ENCODE assay signal across 17 cellular contexts in the genomic region with DNA sequence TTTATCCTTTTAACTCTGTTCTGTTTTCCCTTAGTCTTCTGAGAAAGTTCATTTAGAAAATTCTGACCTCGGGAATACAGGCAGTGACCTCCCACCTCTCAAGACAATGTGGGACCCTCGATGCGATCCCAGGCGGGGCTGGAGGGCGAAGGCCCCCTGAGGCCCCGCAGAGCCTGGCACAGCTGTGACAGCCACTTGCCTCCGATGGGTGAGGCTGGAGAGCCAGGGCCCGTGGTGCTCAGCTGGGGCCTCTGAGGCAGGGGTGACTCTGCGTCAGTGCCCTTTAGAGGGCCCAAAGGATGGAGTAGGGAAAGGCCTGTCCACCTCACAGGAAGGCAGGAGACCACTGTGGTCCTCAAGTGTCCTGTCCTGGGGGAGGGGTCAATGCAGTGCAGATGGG. TPM values are rescaled to one million over a fixed set of nuclear protein-coding genes. Genes with fewer than 3 reads are reported as not detected.
DNase-seq lines count a peak whose midpoint lies in the region; ATAC-seq, FAIRE-seq and TF ChIP-seq lines count a peak whose summit lies in the region.
"Had no signal": no experiment of that assay in that cellular context is flagged by ENCODE, and none has a peak within 500 bp of the region (broad histone marks: within the 10 kb centered on the region; RNA-seq: fewer than 3 reads in every experiment).

No MANE protein-coding gene starts in this region.

- no peak overlapping the region for H3K27ac Mint-ChIP-seq in activated T-cell treated with anti-CD3 and anti-CD28 coated beads, Interleukin-2, amount 50 U/mL, for 24 hours
- H3K27ac Mint-ChIP-seq: GM23338 had no signal

- POLR2A ChIA-PET in HepG2 (lab: Yijun Ruan, JAX): no interaction called here

- DNase-seq in Right ventricle myocardium superior (no peak), right atrium auricular region (ENCODE audit: low spot score) (no peak), left ventricle myocardium inferior (no peak), HepG2 (ENCODE audit: low spot score) (no peak), upper lobe of right lung (no peak), NCI-H2171 (lab: John Stamatoyannopoulos, UW) (no peak)
- DNase-seq in activated T-cell treated with anti-CD3 and anti-CD28 coated beads, Interleukin-2, amount 50 U/mL, for 24 hours: no peak
- DNase-seq: 8988T; CD4-positive, alpha-beta memory T cell; DMS79 treated with DMSO at 0.1 percent for 48 hours; GF-D8; HCEC 1CT had no signal

- TF ChIP-seq EP300 in HepG2 (IDR thresholded peaks at IDR 0.05; ENCODE audit: low read depth in 2 of 2, low read length in 2 of 2) (no peak), HepG2 (CRISPR knock-in tag; IDR thresholded peaks at IDR 0.05; ENCODE audit: borderline replicate concordance) (no peak)

- peak; percentile 27 for ATAC-seq in Right ventricle myocardium superior (ENCODE audit: poor library complexity)
- ATAC-seq in HepG2: peak; percentile 36; the same call in 1 of the 3 replicates
- ATAC-seq in upper lobe of right lung: peak; percentile 7
- ATAC-seq: GM23338 had no signal

- H3K4me1 ChIP-seq in right atrium auricular region (peaks cover 0 to 21% of the 10 kb centered on the region in 2 donors), left ventricle myocardium inferior (peaks cover 35% of the 10 kb centered on the region), HepG2 (ENCODE audit: insufficient read depth, low read length) (no peaks in the 10 kb centered on the region), upper lobe of right lung (no peaks in the 10 kb centered on the region)
- H3K4me1 ChIP-seq: BLaER1 had no signal

- intact Hi-C loops in Right ventricle myocardium superior (cut with DNase I) (no loop called here), left ventricle myocardium inferior (cut with micrococcal nuclease) (no loop called here), HepG2 (cut with micrococcal nuclease; ENCODE audit: unreplicated experiment) (no loop called here), upper lobe of right lung (cut with DNase I) (no loop called here)

- 42% methylated on average over 2 of the region's 9 CpGs for WGBS in HepG2 (ENCODE audit: low lambda C conversion rate)

- H3K4me2 ChIP-seq in HepG2 (ENCODE audit: low read depth, low read length): no peak overlapping the region
- H3K4me2 ChIP-seq: BLaER1, GM23338 had no signal

- H3K36me3 ChIP-seq in right atrium auricular region: no peaks in the 10 kb centered on the region
- no peaks in the 10 kb centered on the region for H3K36me3 ChIP-seq in left ventricle myocardium inferior
- H3K36me3 ChIP-seq in HepG2 (replicated peaks in 1 of 2; ENCODE audit: control insufficient read depth in 1 of 2, insufficient read depth in 2 of 2, low read length in 2 of 2): no peaks in the 10 kb centered on the region
- no peaks in the 10 kb centered on the region for H3K36me3 ChIP-seq in upper lobe of right lung
- H3K36me3 ChIP-seq: BLaER1 had no signal

- no peaks in the 10 kb centered on the region for H3K27me3 ChIP-seq in right atrium auricular region
- peaks cover 54% of the 10 kb centered on the region for H3K27me3 ChIP-seq in left ventricle myocardium inferior (ENCODE audit: low read depth)
- H3K27me3 ChIP-seq in HepG2 (ENCODE audit: control insufficient read depth in 1 of 2, insufficient read depth in 2 of 2, low read length in 2 of 2): peaks cover 4 to 44% of the 10 kb centered on the region in 2 experiments
- H3K27me3 ChIP-seq in upper lobe of right lung: peaks cover 49% of the 10 kb centered on the region

- no peaks in the 10 kb centered on the region for H3K9me3 ChIP-seq in right atrium auricular region
- no peaks in the 10 kb centered on the region for H3K9me3 ChIP-seq in left ventricle myocardium inferior (replicated peaks)
- no peaks in the 10 kb centered on the region for H3K9me3 ChIP-seq in HepG2 (ENCODE audit: low read length)
- no peaks in the 10 kb centered on the region for H3K9me3 ChIP-seq in upper lobe of right lung
- H3K9me3 ChIP-seq: BLaER1 had no signal

- H3K27me3 Mint-ChIP-seq in activated T-cell treated with anti-CD3 and anti-CD28 coated beads, Interleukin-2, amount 50 U/mL, for 24 hours: peaks cover 41% of the 10 kb centered on the region

- CTCF ChIA-PET in HepG2 (lab: Yijun Ruan, JAX; ENCODE audit: low intra/inter-chr PET ratio, low total read pairs): no interaction called here

- in situ Hi-C loops in HepG2 (cut with HindIII; ENCODE audit: extremely low pct_ligation_motif_present, low pct_unique_long_range_greater_than_20kb): no loop called here

- H3K4me1 Mint-ChIP-seq in activated T-cell treated with anti-CD3 and anti-CD28 coated beads, Interleukin-2, amount 50 U/mL, for 24 hours (ENCODE audit: low read depth): no peaks in the 10 kb centered on the region
- H3K4me1 Mint-ChIP-seq: CD14-positive monocyte; CD4-positive, alpha-beta memory T cell had no signal

- no peak overlapping the region for H3K4me3 ChIP-seq in right atrium auricular region
- no peak overlapping the region for H3K4me3 ChIP-seq in left ventricle myocardium inferior
- H3K4me3 ChIP-seq in HepG2 (replicated peaks in 1 of 3; ENCODE audit: insufficient read depth in 1 of 3, low read depth in 2 of 3, low read length in 3 of 3): no peak overlapping the region
- H3K4me3 ChIP-seq in upper lobe of right lung: no peak overlapping the region
- H3K4me3 ChIP-seq: BLaER1, GM23338 had no signal

- no peak overlapping the region for H3K4me3 Mint-ChIP-seq in activated T-cell treated with anti-CD3 and anti-CD28 coated beads, Interleukin-2, amount 50 U/mL, for 24 hours
- H3K4me3 Mint-ChIP-seq: CD4-positive, alpha-beta memory T cell; GM23338 had no signal

- TF ChIP-seq POLR2A in HepG2 (IDR thresholded peaks at IDR 0.05; ENCODE audit: insufficient read depth in 1 of 2, low read depth in 2 of 2, low read length in 2 of 2): no peak

- H3K27ac ChIP-seq in right atrium auricular region (no peak overlapping the region), left ventricle myocardium inferior (replicated peaks) (peak overlapping the region; percentile 66), HepG2 (ENCODE audit: extremely low read length, insufficient read depth, low read length) (no peak overlapping the region), upper lobe of right lung (no peak overlapping the region)
- H3K27ac ChIP-seq: BLaER1 had no signal

- H3K79me2 ChIP-seq in HepG2 (ENCODE audit: insufficient read depth, low read length): no peaks in the 10 kb centered on the region

- H3K9me3 Mint-ChIP-seq in activated T-cell treated with anti-CD3 and anti-CD28 coated beads, Interleukin-2, amount 50 U/mL, for 24 hours: no peaks in the 10 kb centered on the region
- H3K9me3 Mint-ChIP-seq: GM23338 had no signal

- H3K9ac ChIP-seq in HepG2 (ENCODE audit: insufficient read depth, low read depth, low read length): no peak overlapping the region
- H3K9ac ChIP-seq: BLaER1 had no signal

- TF ChIP-seq CTCF in right atrium auricular region (IDR thresholded peaks at IDR 0.05): no peak
- no peak for TF ChIP-seq CTCF in left ventricle myocardium inferior (IDR thresholded peaks at IDR 0.05; ENCODE audit: borderline replicate concordance)
- no peak for TF ChIP-seq CTCF in HepG2 (CRISPR knock-in tag; IDR thresholded peaks at IDR 0.05)
- no peak for TF ChIP-seq CTCF in upper lobe of right lung (IDR thresholded peaks at IDR 0.05)

- TF ChIP-seq RAD21 in HepG2 (CRISPR knock-in tag; IDR thresholded peaks at IDR 0.05): no peak

- FAIRE-seq in HepG2 (lab: Jason Lieb, UNC): no peak
- FAIRE-seq: H54 had no signal

- no peak overlapping the region for H2AFZ ChIP-seq in HepG2 (ENCODE audit: low read length)
- H2AFZ ChIP-seq: GM23338 had no signal

- no TSS peak for BruUV-seq in HepG2 (replicated peaks; lab: Mats Ljungman, UMichigan)

- H4K20me1 ChIP-seq in HepG2 (ENCODE audit: insufficient read depth, low read length): no peaks in the 10 kb centered on the region
- H4K20me1 ChIP-seq: BLaER1 had no signal

- no peaks in the 10 kb centered on the region for H3K36me3 Mint-ChIP-seq in activated T-cell treated with anti-CD3 and anti-CD28 coated beads, Interleukin-2, amount 50 U/mL, for 24 hours (ENCODE audit: low read depth)
- H3K36me3 Mint-ChIP-seq: CD14-positive monocyte; CD4-positive, alpha-beta memory T cell had no signal

RNA-seq across cellular contexts. Expression of a gene that starts 10.3 kb away (rescaled TPM):
- total RNA-seq in Right ventricle myocardium superior (13.9 TPM), right atrium auricular region (1 to 10 TPM; 3.2 to 8.5 TPM), left ventricle myocardium inferior (17.6 TPM), HepG2 (2016; rRNA removed; fragmentation: Illumina TruSeq; extraction: Trizol) (0.03 and 0.04 TPM in 2 replicates), upper lobe of right lung (not detected)
- under 0.01 TPM in 1 of 2 replicates, not detected in the other for total RNA-seq in HepG2 (2016; cell fraction: cytosol; rRNA removed; fragmentation: Illumina TruSeq; extraction: Trizol; ENCODE audit: low read depth)
- total RNA-seq in HepG2 (2016; cell fraction: insoluble cytoplasmic fraction; rRNA removed; fragmentation: Illumina TruSeq; extraction: Trizol): not detected in 2 replicates
- not detected in 2 replicates for total RNA-seq in HepG2 (2016; cell fraction: membrane; rRNA removed; fragmentation: Illumina TruSeq; extraction: Trizol)
- not detected in 2 replicates for total RNA-seq in HepG2 (2016; cell fraction: nucleus; rRNA removed; fragmentation: Illumina TruSeq; extraction: Trizol)
- 0.01 and 0.04 TPM in 2 replicates for polyA plus RNA-seq in HepG2 (2011; rRNA removed)
- polyA plus RNA-seq in HepG2 (2011; cell fraction: cytosol; rRNA removed): 0.01 TPM in 1 of 2 replicates, not detected in the other
- not detected in 2 replicates for polyA plus RNA-seq in HepG2 (2011; cell fraction: nucleus; rRNA removed)
- 0.04 TPM in 1 of 2 replicates, not detected in the other for polyA plus RNA-seq in HepG2 (2012)
- polyA plus RNA-seq in HepG2 (2016; cell fraction: cytosol; fragmentation: Illumina TruSeq; extraction: Trizol; ENCODE audit: low read depth): not detected in 2 replicates
- polyA plus RNA-seq in HepG2 (2016; cell fraction: insoluble cytoplasmic fraction; fragmentation: Illumina TruSeq; extraction: Trizol; ENCODE audit: low read depth): not detected in 2 replicates
- polyA plus RNA-seq in HepG2 (2016; cell fraction: membrane; fragmentation: Illumina TruSeq; extraction: Trizol; ENCODE audit: low read depth): not detected in 2 replicates
- polyA plus RNA-seq in HepG2 (2016; cell fraction: nucleus; fragmentation: Illumina TruSeq; extraction: Trizol; ENCODE audit: insufficient read depth, low read depth): not detected in 2 replicates
- 0.02 TPM in 1 of 2 replicates, not detected in the other for polyA minus RNA-seq in HepG2 (2011; rRNA and poly(A)+ RNA removed; ENCODE audit: low replicate concordance)
- polyA minus RNA-seq in HepG2 (2011; cell fraction: cytosol; rRNA and poly(A)+ RNA removed): 0.10 TPM in 1 of 2 replicates, not detected in the other
- polyA minus RNA-seq in HepG2 (2011; cell fraction: nucleus; rRNA and poly(A)+ RNA removed): not detected in 2 replicates
- polyA plus RNA-seq: CD14-positive monocyte; CD4-positive, alpha-beta memory T cell had no signal

RNA-seq across cellular contexts. Expression of a gene that starts 42.2 kb away (rescaled TPM):
- total RNA-seq in Right ventricle myocardium superior: 0.38 TPM
- total RNA-seq in right atrium auricular region: under 1 TPM in 1 of 2 donors, not detected in 1; 0.20 TPM
- not detected for total RNA-seq in left ventricle myocardium inferior
- total RNA-seq in HepG2 (2016; rRNA removed; fragmentation: Illumina TruSeq; extraction: Trizol): 0.18 TPM in 1 of 2 replicates, not detected in the other
- not detected in 2 replicates for total RNA-seq in HepG2 (2016; cell fraction: cytosol; rRNA removed; fragmentation: Illumina TruSeq; extraction: Trizol; ENCODE audit: low read depth)
- 0.19 TPM in 1 of 2 replicates, not detected in the other for total RNA-seq in HepG2 (2016; cell fraction: insoluble cytoplasmic fraction; rRNA removed; fragmentation: Illumina TruSeq; extraction: Trizol)
- total RNA-seq in HepG2 (2016; cell fraction: membrane; rRNA removed; fragmentation: Illumina TruSeq; extraction: Trizol): 0.07 TPM in 1 of 2 replicates, not detected in the other
- 0.16 TPM in 1 of 2 replicates, not detected in the other for total RNA-seq in HepG2 (2016; cell fraction: nucleus; rRNA removed; fragmentation: Illumina TruSeq; extraction: Trizol)
- 0.08 and 0.15 TPM in 2 replicates for polyA plus RNA-seq in HepG2 (2011; rRNA removed)
- polyA plus RNA-seq in HepG2 (2011; cell fraction: cytosol; rRNA removed): 0.09 and 0.15 TPM in 2 replicates
- polyA plus RNA-seq in HepG2 (2011; cell fraction: nucleus; rRNA removed): not detected in 2 replicates
- 0.08 and 0.20 TPM in 2 replicates for polyA plus RNA-seq in HepG2 (2012)
- 0.09 TPM in 1 of 2 replicates, not detected in the other for polyA plus RNA-seq in HepG2 (2016; cell fraction: cytosol; fragmentation: Illumina TruSeq; extraction: Trizol; ENCODE audit: low read depth)
- 0.13 and 0.16 TPM in 2 replicates for polyA plus RNA-seq in HepG2 (2016; cell fraction: insoluble cytoplasmic fraction; fragmentation: Illumina TruSeq; extraction: Trizol; ENCODE audit: low read depth)
- polyA plus RNA-seq in HepG2 (2016; cell fraction: membrane; fragmentation: Illumina TruSeq; extraction: Trizol; ENCODE audit: low read depth): 0.12 and 0.13 TPM in 2 replicates
- 0.21 and 0.39 TPM in 2 replicates for polyA plus RNA-seq in HepG2 (2016; cell fraction: nucleus; fragmentation: Illumina TruSeq; extraction: Trizol; ENCODE audit: insufficient read depth, low read depth)
- 0.14 and 0.44 TPM in 2 replicates for polyA minus RNA-seq in HepG2 (2011; rRNA and poly(A)+ RNA removed; ENCODE audit: low replicate concordance)
- polyA minus RNA-seq in HepG2 (2011; cell fraction: cytosol; rRNA and poly(A)+ RNA removed): not detected in 2 replicates
- not detected in 2 replicates for polyA minus RNA-seq in HepG2 (2011; cell fraction: nucleus; rRNA and poly(A)+ RNA removed)
- total RNA-seq in upper lobe of right lung: 0.93 TPM
- total RNA-seq: A673; CD4-positive, alpha-beta memory T cell; GM23338 had no signal
- polyA plus RNA-seq: CD14-positive monocyte; CD4-positive, alpha-beta memory T cell; GM23338 had no signal
